Comparison of ENCODE assay signal across 8 cellular contexts in the genomic region with DNA sequence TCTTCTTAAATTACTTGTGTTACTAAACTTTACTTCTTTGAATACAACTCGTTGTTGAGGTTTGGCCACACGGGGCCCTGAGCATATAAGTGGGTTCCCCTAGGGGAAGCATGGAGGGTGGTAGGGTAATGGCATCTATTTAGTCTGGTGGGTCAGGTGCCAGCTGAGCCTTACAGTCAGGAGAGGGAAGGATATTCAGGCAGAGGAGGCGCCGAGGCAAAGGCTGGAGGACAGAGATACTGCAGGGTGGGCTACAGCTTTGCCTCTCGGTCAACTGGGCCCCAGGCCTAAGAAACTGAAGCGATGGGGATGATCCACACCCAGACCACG. TPM values are rescaled to one million over a fixed set of nuclear protein-coding genes. Genes with fewer than 3 reads are reported as not detected.
DNase-seq lines count a peak whose midpoint lies in the region; ATAC-seq, FAIRE-seq and TF ChIP-seq lines count a peak whose summit lies in the region.

No MANE protein-coding gene starts in this region.

- 23 to 29% methylated on average over 7 of the region's 7 CpGs for WGBS in GM23248 (ENCODE audit: low coverage in 1 of 2, low lambda C conversion rate in 2 of 2, missing lambda C conversion rate in 2 of 2), 2 experiments
- WGBS in smooth muscle cell (ENCODE audit: low lambda C conversion rate): 36% methylated on average over 7 of the region's 7 CpGs

- H3K27me3 Mint-ChIP-seq in T-cell: no peaks in the 10 kb centered on the region

- H3K36me3 ChIP-seq in DND-41 (ENCODE audit: insufficient read depth, low read length) (peaks cover 31% of the 10 kb centered on the region), GM23248 (ENCODE audit: low read depth) (peaks cover 11% of the 10 kb centered on the region; the same call in 1 of the 2 replicates), cardiac muscle cell (peaks cover 7% of the 10 kb centered on the region), smooth muscle cell (ENCODE audit: low read depth) (peaks cover 3% of the 10 kb centered on the region)

- DNase-seq in DND-41: no peak
- DNase-seq in GM23248: no peak
- DNase-seq in T-cell: peak in 2 of 34 experiments; percentile 1 to 3
- no peak for DNase-seq in cardiac muscle cell (ENCODE audit: low read depth in 1 of 2, low spot score in 1 of 2)
- no peak for DNase-seq in smooth muscle cell (lab: John Stamatoyannopoulos, UW; ENCODE audit: unreplicated experiment)
- no peak for DNase-seq in HTR-8/SVneo (ENCODE audit: insufficient read length, low spot score)
- DNase-seq in GM19239 (ENCODE audit: insufficient read length, low spot score): no peak

- H3K79me2 ChIP-seq in DND-41 (ENCODE audit: insufficient read depth, low read length) (peaks cover 43% of the 10 kb centered on the region), GM23248 (ENCODE audit: insufficient read depth) (peaks cover 46% of the 10 kb centered on the region), smooth muscle cell (ENCODE audit: low read depth) (peaks cover 37% of the 10 kb centered on the region)

- peak overlapping the region; percentile 94 to 96 for H3K27ac Mint-ChIP-seq in T-cell

- no peaks in the 10 kb centered on the region for H3K9me3 Mint-ChIP-seq in T-cell

- peak overlapping the region in 1 of 2 experiments; percentile 95; a peak in 2 of 4 replicates for H3K4me3 ChIP-seq in DND-41 (ENCODE audit: low read depth in 1 of 2, low read length in 2 of 2)
- H3K4me3 ChIP-seq in GM23248: peak overlapping the region; percentile 100
- H3K4me3 ChIP-seq in cardiac muscle cell: peak overlapping the region; percentile 97
- peak overlapping the region; percentile 81 for H3K4me3 ChIP-seq in smooth muscle cell

- ATAC-seq in DND-41 (ENCODE audit: insufficient read depth, low read depth): peak; percentile 55
- peak in 3 of 4 experiments; percentile 8 to 13 (median 12) for ATAC-seq in T-cell (replicated peaks in 1 of 4)
- ATAC-seq in HG02970 (IDR thresholded peaks at IDR 0.05; ENCODE audit: low FRiP score, unreplicated experiment): no peak

- FAIRE-seq in HTR-8/SVneo (lab: Jason Lieb, UNC) (no peak), GM19239 (lab: Jason Lieb, UNC) (no peak)

- peaks cover 38 to 42% (median 41%) of the 10 kb centered on the region in 3 donors for H3K4me1 Mint-ChIP-seq in T-cell

- H3K4me2 ChIP-seq in DND-41 (ENCODE audit: insufficient read depth, low read length) (peak overlapping the region; percentile 90), GM23248 (ENCODE audit: unreplicated experiment) (peak overlapping the region; percentile 49), smooth muscle cell (peak overlapping the region; percentile 92)

- TF ChIP-seq CTCF in DND-41 (IDR thresholded peaks at IDR 0.05; ENCODE audit: borderline replicate concordance, extremely low read depth, low read length, poor library complexity, severe bottlenecking): no peak
- no peak for TF ChIP-seq CTCF in cardiac muscle cell (IDR thresholded peaks at IDR 0.05; ENCODE audit: low read depth, low read length)
- TF ChIP-seq CTCF in smooth muscle cell (IDR thresholded peaks at IDR 0.05; ENCODE audit: borderline replicate concordance, insufficient read depth, poor library complexity, severe bottlenecking): no peak

- peaks cover 7% of the 10 kb centered on the region for H4K20me1 ChIP-seq in DND-41 (ENCODE audit: insufficient read depth, low read length)
- H4K20me1 ChIP-seq in GM23248 (ENCODE audit: insufficient read depth): no peaks in the 10 kb centered on the region
- H4K20me1 ChIP-seq in smooth muscle cell (ENCODE audit: low read depth): peaks cover 8% of the 10 kb centered on the region

- peaks cover 20% of the 10 kb centered on the region for H3K36me3 Mint-ChIP-seq in T-cell

- no peaks in the 10 kb centered on the region for H3F3A ChIP-seq in GM23248 (ENCODE audit: insufficient read depth)
- no peaks in the 10 kb centered on the region for H3F3A ChIP-seq in smooth muscle cell (ENCODE audit: low read depth)

- H3K27ac ChIP-seq in DND-41 (ENCODE audit: low read length): peak overlapping the region; percentile 91
- H3K27ac ChIP-seq in GM23248: peak overlapping the region; percentile 15; the same call in 1 of the 2 replicates
- H3K27ac ChIP-seq in cardiac muscle cell: peak overlapping the region; percentile 49
- no peak overlapping the region for H3K27ac ChIP-seq in smooth muscle cell (ENCODE audit: low read depth)

- peaks cover 24% of the 10 kb centered on the region for H3K4me1 ChIP-seq in DND-41 (ENCODE audit: insufficient read depth, low read length)
- no peaks in the 10 kb centered on the region for H3K4me1 ChIP-seq in GM23248 (ENCODE audit: insufficient read depth)
- H3K4me1 ChIP-seq in cardiac muscle cell (ENCODE audit: low read depth): peaks cover 7% of the 10 kb centered on the region
- peaks cover 4% of the 10 kb centered on the region for H3K4me1 ChIP-seq in smooth muscle cell (ENCODE audit: low read depth)

- peak overlapping the region; percentile 88 for H3K9ac ChIP-seq in DND-41 (ENCODE audit: low read depth, low read length)
- peak overlapping the region; percentile 91 for H3K9ac ChIP-seq in GM23248
- H3K9ac ChIP-seq in smooth muscle cell (ENCODE audit: low read depth): no peak overlapping the region

- peak overlapping the region; percentile 90 to 97 (median 96) for H3K4me3 Mint-ChIP-seq in T-cell

- H3K9me2 ChIP-seq in GM23248 (ENCODE audit: insufficient read depth): no peaks in the 10 kb centered on the region

- in situ Hi-C loops in GM23248 (cut with MboI): no loop called here

- CTCF ChIA-PET in T-cell (lab: Charles Lee): interaction anchor here in 1 of 2 donors (0.8 to 1.5 kb wide), 2 partner anchors 57 to 181 kb away, joined by 3 to 4 read pairs; no protein-coding TSS in a partner anchor

- peak overlapping the region; percentile 88 for H2AFZ ChIP-seq in DND-41 (ENCODE audit: low read depth, low read length)
- peak overlapping the region; percentile 97 for H2AFZ ChIP-seq in GM23248
- peak overlapping the region; percentile 56 for H2AFZ ChIP-seq in smooth muscle cell (ENCODE audit: low read depth)

- H3K27me3 ChIP-seq in DND-41 (ENCODE audit: insufficient read depth, low read length, poor library complexity): no peaks in the 10 kb centered on the region
- H3K27me3 ChIP-seq in GM23248 (replicated peaks; ENCODE audit: insufficient read depth): no peaks in the 10 kb centered on the region
- no peaks in the 10 kb centered on the region for H3K27me3 ChIP-seq in cardiac muscle cell
- no peaks in the 10 kb centered on the region for H3K27me3 ChIP-seq in smooth muscle cell (ENCODE audit: low read depth)

- POLR2A ChIA-PET in T-cell (lab: Charles Lee): no interaction called here

- H3K9me3 ChIP-seq in DND-41 (ENCODE audit: insufficient read depth, low read length, severe bottlenecking): no peaks in the 10 kb centered on the region
- no peaks in the 10 kb centered on the region for H3K9me3 ChIP-seq in GM23248 (ENCODE audit: low read depth)
- no peaks in the 10 kb centered on the region for H3K9me3 ChIP-seq in cardiac muscle cell (ENCODE audit: low read depth)
- H3K9me3 ChIP-seq in smooth muscle cell (replicated peaks; ENCODE audit: low read depth): no peaks in the 10 kb centered on the region

RNA-seq across cellular contexts. Expression of a gene that starts 0.4 kb away (rescaled TPM):
- 112 and 117 TPM in 2 replicates for total RNA-seq in GM23248 (2014; rRNA removed; shearing (Covaris generic))
- 102 and 106 TPM in 2 replicates for polyA plus RNA-seq in GM23248 (2016; fragmentation: Nextera tagmentation; extraction: Ambion mirVana)
- 100 to 1,000 TPM in 4 of 5 donors, 10 to 100 TPM in 1; 98.4 to 149 (median 138) TPM for total RNA-seq in T-cell
- total RNA-seq in cardiac muscle cell: 34.4 and 41.0 TPM in 2 replicates
- polyA plus RNA-seq in cardiac muscle cell: 38.4 and 42.6 TPM in 2 replicates
- total RNA-seq in smooth muscle cell: 60.0 and 61.4 TPM in 2 replicates
- 49.5 and 60.4 TPM in 2 replicates for polyA plus RNA-seq in smooth muscle cell

RNA-seq across cellular contexts. Expression of a gene that starts 2.9 kb away (rescaled TPM):
- total RNA-seq in GM23248 (2014; rRNA removed; shearing (Covaris generic)): not detected in 2 replicates
- polyA plus RNA-seq in GM23248 (2016; fragmentation: Nextera tagmentation; extraction: Ambion mirVana) (not detected in 2 replicates), cardiac muscle cell (not detected in 2 replicates), smooth muscle cell (0.07 TPM in 1 of 2 replicates, not detected in the other)
- total RNA-seq in T-cell (not detected), cardiac muscle cell (0.18 TPM in 1 of 2 replicates, not detected in the other), smooth muscle cell (not detected in 2 replicates)
